In genomic region chr5:135185461-135186075, GRCh38 we compare ENCODE assay signal across 10 cellular contexts.
A peak's percentile ranks its signal among the peaks of the same experiment; 100 is the strongest.
DNase-seq lines count a peak whose midpoint lies in the region; ATAC-seq and TF ChIP-seq lines count a peak whose summit lies in the region.
"Had no signal": no experiment of that assay in that cellular context is flagged by ENCODE, and none has a peak within 500 bp of the region (broad histone marks: within the 10 kb centered on the region; RNA-seq: fewer than 3 reads in every experiment).

No MANE protein-coding gene starts in this region.

- TF ChIP-seq CTCF in VCaP (conservative IDR thresholded peaks at IDR 0.05) = no peak
- no peak for TF ChIP-seq CTCF in transverse colon (IDR thresholded peaks at IDR 0.05)

- no peak for ATAC-seq in GM21381 (IDR thresholded peaks at IDR 0.05; ENCODE audit: unreplicated experiment)
- ATAC-seq: activated T-cell treated with anti-CD3 and anti-CD28 coated beads, Interleukin-2, amount 50 U/mL, for 72 hours had no signal

- 70 to 72% methylated on average over 2 to 6 of the region's 6 CpGs for WGBS in transverse colon (ENCODE audit: low coverage in 1 of 2), 2 donors

- no peaks in the 10 kb centered on the region for H3K9me3 ChIP-seq in transverse colon
- H3K9me3 ChIP-seq: left ventricle myocardium inferior had no signal

- H3K4me3 ChIP-seq in transverse colon = no peak overlapping the region
- H3K4me3 ChIP-seq: left ventricle myocardium inferior had no signal

- intact Hi-C loops in head of caudate nucleus (cut with DNase I) = no loop called here
- intact Hi-C loops in transverse colon (cut with DNase I; ENCODE audit: low total_unique reads) = no loop called here

- no peaks in the 10 kb centered on the region for H3K36me3 ChIP-seq in transverse colon
- H3K36me3 ChIP-seq: left ventricle myocardium inferior had no signal

- DNase-seq in activated effector memory CD4-positive, alpha-beta T cell treated with anti-CD3 and anti-CD28 coated beads, Interleukin-2, amount 50 U/mL, for 16 hours = peak; percentile 25
- no peak for DNase-seq in activated effector memory CD4-positive, alpha-beta T cell treated with Interleukin-2 at 50 U/mL for 16 hours
- DNase-seq in head of caudate nucleus (peak in 29 of 42 donors; percentile 8 to 73 (median 41)), transverse colon (peak; percentile 39), activated gamma-delta T cell treated with Interleukin-2 at 50 U/mL for 16 hours (no peak)
- no peak for DNase-seq in stimulated activated CD4-positive, alpha-beta T cell treated with anti-CD3 and anti-CD28 coated beads, Interleukin-2, amount 100 ng/mL, for 24 hours
- DNase-seq: activated T-cell treated with anti-CD3 and anti-CD28 coated beads, Interleukin-2, amount 50 U/mL, for 72 hours; left ventricle myocardium inferior had no signal

- H3K4me1 ChIP-seq in transverse colon = peaks cover 0 to under 1% (median 0%) of the 10 kb centered on the region in 4 donors
- H3K4me1 ChIP-seq: left ventricle myocardium inferior had no signal

- in situ Hi-C loops in transverse colon (cut with MboI; ENCODE audit: low pct_ligation_motif_present in 1 of 4, low pct_unique_long_range_greater_than_20kb in 1 of 4, low sequenced_read_pairs in 3 of 4) = loop anchor here in 1 of 4 donors (25.0 kb wide), 1 partner anchor 148 kb away; the partner anchor contains the start of gene PITX1

- peak overlapping the region; percentile 80 for H3K27ac ChIP-seq in VCaP
- H3K27ac ChIP-seq in transverse colon = peak overlapping the region; percentile 30 to 61 (median 42)
- H3K27ac ChIP-seq: left ventricle myocardium inferior had no signal

- H3K27me3 ChIP-seq in transverse colon = peaks cover 37% of the 10 kb centered on the region

- no peak for TF ChIP-seq POLR2A in transverse colon (IDR thresholded peaks at IDR 0.05)

- TF ChIP-seq EP300 in transverse colon (IDR thresholded peaks at IDR 0.05; ENCODE audit: low read depth) = no peak

Comparison
In these comparisons a context has a peak if more than half of its experiments do, and no peak if none do; other contexts are left out.
1. DNase-seq: peak in activated effector memory CD4-positive, alpha-beta T cell treated with anti-CD3 and anti-CD28 coated beads, Interleukin-2, amount 50 U/mL, for 16 hours (single experiment), head of caudate nucleus (29 of 42) and transverse colon (single experiment); none in activated effector memory CD4-positive, alpha-beta T cell treated with Interleukin-2 at 50 U/mL for 16 hours (single experiment), activated gamma-delta T cell treated with Interleukin-2 at 50 U/mL for 16 hours (single experiment) and stimulated activated CD4-positive, alpha-beta T cell treated with anti-CD3 and anti-CD28 coated beads, Interleukin-2, amount 100 ng/mL, for 24 hours (0 of 2).